In genomic region chr4:56468097-56468422, GRCh38 we compare ENCODE assay signal across 8 cellular contexts. TPM values are rescaled to one million over a fixed set of nuclear protein-coding genes. Genes with fewer than 3 reads are reported as not detected.
DNase-seq lines count a peak whose midpoint lies in the region; ATAC-seq and TF ChIP-seq lines count a peak whose summit lies in the region.

No MANE protein-coding gene starts in this region.

- no peak for TF ChIP-seq POLR2A in HCT116 (IDR thresholded peaks at IDR 0.05; ENCODE audit: borderline replicate concordance, extremely low read depth, insufficient read depth, insufficient read length)

- DNase-seq in Right ventricle myocardium inferior (ENCODE audit: missing footprints), result no peak
- DNase-seq in cardiac septum (ENCODE audit: low spot score), result no peak
- DNase-seq in HCT116 (ENCODE audit: low read depth, low spot score), result peak; percentile 31
- peak; percentile 34 to 49 for DNase-seq in activated T-cell treated with anti-CD3 and anti-CD28 coated beads, Interleukin-2, amount 50 U/mL, for 72 hours
- peak; percentile 47 for DNase-seq in glomerular visceral epithelial cell (ENCODE audit: extremely low spot score)
- no peak for DNase-seq in omental fat pad (ENCODE audit: low spot score)
- DNase-seq in GOT3 (lab: John Stamatoyannopoulos, UW), result no peak

- peak overlapping the region; percentile 75 for H3K27ac ChIP-seq in HCT116 (ENCODE audit: low read depth, low read length)

- H3K27ac Mint-ChIP-seq in activated T-cell treated with anti-CD3 and anti-CD28 coated beads, Interleukin-2, amount 50 U/mL, for 72 hours, result peak overlapping the region; percentile 93

- H3K9me2 ChIP-seq in HCT116 (ENCODE audit: insufficient read depth) (no peaks in the 10 kb centered on the region), Loucy (replicated peaks; ENCODE audit: low read depth, low read length) (no peaks in the 10 kb centered on the region)

- H3F3A ChIP-seq in Loucy (ENCODE audit: low read depth), result no peaks in the 10 kb centered on the region

- no peaks in the 10 kb centered on the region for H3K27me3 Mint-ChIP-seq in activated T-cell treated with anti-CD3 and anti-CD28 coated beads, Interleukin-2, amount 50 U/mL, for 72 hours (ENCODE audit: low read depth)

- H3K36me3 ChIP-seq in HCT116 (ENCODE audit: control insufficient read depth in 1 of 2, insufficient read depth in 2 of 2, low read length in 2 of 2) (peaks cover 19 to 26% of the 10 kb centered on the region in 2 experiments; a peak in 3 of 4 replicates), Loucy (ENCODE audit: insufficient read depth, low read length) (peaks cover 22% of the 10 kb centered on the region)

- intact Hi-C loops in Right ventricle myocardium inferior (cut with DNase I) (no loop called here), cardiac septum (cut with DNase I) (no loop called here), HCT116 (cut with micrococcal nuclease) (no loop called here)

- H3K4me3 ChIP-seq in HCT116 (replicated peaks in 1 of 2; ENCODE audit: low read depth in 1 of 2, low read length in 2 of 2) (peak overlapping the region; percentile 88 to 91), Loucy (ENCODE audit: low read length, poor library complexity, severe bottlenecking) (peak overlapping the region; percentile 79)

- peak overlapping the region; percentile 92 to 98 for H3K4me3 Mint-ChIP-seq in activated T-cell treated with anti-CD3 and anti-CD28 coated beads, Interleukin-2, amount 50 U/mL, for 72 hours

- H3K4me2 ChIP-seq in HCT116 (ENCODE audit: low read length) (peak overlapping the region; percentile 79), Loucy (ENCODE audit: low read depth, low read length, poor library complexity, severe bottlenecking) (peak overlapping the region; percentile 86)

- no peaks in the 10 kb centered on the region for H3K9me3 Mint-ChIP-seq in activated T-cell treated with anti-CD3 and anti-CD28 coated beads, Interleukin-2, amount 50 U/mL, for 72 hours

- RAD21 ChIA-PET in HCT116 (lab: Charles Lee; ENCODE audit: low non-redundant PET in 1 of 2, low total read pairs in 2 of 2, uncharacterized antibody in 2 of 2, unreplicated experiment in 2 of 2), result interaction anchor here in 1 of 2 experiments (1.6 kb wide), 1 partner anchor 77 kb away, joined by 4 read pairs; no protein-coding TSS in a partner anchor

- no TSS peak for BruUV-seq in HCT116 (replicated peaks; lab: Mats Ljungman, UMichigan)

- H3K36me3 Mint-ChIP-seq in activated T-cell treated with anti-CD3 and anti-CD28 coated beads, Interleukin-2, amount 50 U/mL, for 72 hours (ENCODE audit: insufficient read depth in 2 of 2), result peaks cover 12 to 35% of the 10 kb centered on the region in 2 donors

- peaks cover 47% of the 10 kb centered on the region for H3K4me1 Mint-ChIP-seq in activated T-cell treated with anti-CD3 and anti-CD28 coated beads, Interleukin-2, amount 50 U/mL, for 72 hours (ENCODE audit: low read depth)

- no peak for TF ChIP-seq RAD21 in HCT116 (IDR thresholded peaks at IDR 0.05; ENCODE audit: low read depth)

- H3K4me1 ChIP-seq in HCT116 (ENCODE audit: control insufficient read depth in 1 of 2, insufficient read depth in 2 of 2, low read length in 2 of 2), result peaks cover 13 to 28% of the 10 kb centered on the region in 2 experiments
- H3K4me1 ChIP-seq in Loucy (ENCODE audit: insufficient read depth, low read length, poor library complexity, severe bottlenecking), result peaks cover 53% of the 10 kb centered on the region

- H4K20me1 ChIP-seq in HCT116 (ENCODE audit: insufficient read depth) (0 out of 2 replicates have a peak, but pooled peaks cover 7% of the 10 kb centered on the region), Loucy (ENCODE audit: insufficient read depth, low read length, poor library complexity, severe bottlenecking) (peaks cover 40% of the 10 kb centered on the region)

- CTCF ChIA-PET in HCT116 (lab: Charles Lee), result no interaction called here

- H3K79me2 ChIP-seq in HCT116 (ENCODE audit: insufficient read depth, low read length), result peaks cover 90% of the 10 kb centered on the region
- H3K79me2 ChIP-seq in Loucy (ENCODE audit: insufficient read depth, low read length), result peaks cover 83% of the 10 kb centered on the region

- ATAC-seq in Right ventricle myocardium inferior (peak; percentile 51), HCT116 (peak; percentile 68), omental fat pad (ENCODE audit: low FRiP score) (peak; percentile 72)
- peak; percentile 51 to 55 for ATAC-seq in activated T-cell treated with anti-CD3 and anti-CD28 coated beads, Interleukin-2, amount 50 U/mL, for 72 hours (replicated peaks in 1 of 2)

- H3K27me3 ChIP-seq in HCT116 (ENCODE audit: insufficient read depth, low read length) (no peaks in the 10 kb centered on the region), Loucy (ENCODE audit: insufficient read depth, low read length, poor library complexity, severe bottlenecking) (no peaks in the 10 kb centered on the region)

- no peaks in the 10 kb centered on the region for H3K9me3 ChIP-seq in HCT116 (ENCODE audit: control insufficient read depth in 1 of 2, insufficient read depth in 1 of 2, low read depth in 1 of 2, low read length in 2 of 2)
- no peaks in the 10 kb centered on the region for H3K9me3 ChIP-seq in Loucy (ENCODE audit: insufficient read depth, low read depth, low read length)

- no peak overlapping the region for H2AFZ ChIP-seq in HCT116 (ENCODE audit: low read depth, low read length, poor library complexity, severe bottlenecking)
- peak overlapping the region; percentile 87 for H2AFZ ChIP-seq in Loucy (ENCODE audit: low read length)

- POLR2A ChIA-PET in HCT116 (lab: Charles Lee), result interaction anchor here (1.6 kb wide), 1 partner anchor 32 kb away, joined by 7 read pairs; the partner anchor contains the start of genes PAICS and PPAT

- no peak for TF ChIP-seq CTCF in HCT116 (IDR thresholded peaks at IDR 0.05 in 2 of 3, conservative IDR thresholded peaks at IDR 0.05 in 1 of 3; ENCODE audit: borderline replicate concordance in 1 of 3, insufficient read depth in 1 of 3, low read depth in 2 of 3, low read length in 2 of 3)
- no peak for TF ChIP-seq CTCF in Loucy (conservative IDR thresholded peaks at IDR 0.05; ENCODE audit: low read length)
- TF ChIP-seq CTCF in omental fat pad (IDR thresholded peaks at IDR 0.05), result no peak

- H3K9ac ChIP-seq in HCT116 (ENCODE audit: low read length) (peak overlapping the region; percentile 89), Loucy (ENCODE audit: low read depth, low read length, poor library complexity, severe bottlenecking) (peak overlapping the region; percentile 88)

TF ChIP-seq in HCT116, 20 proteins besides CTCF, POLR2A, EP300 and RAD21:
- TF ChIP-seq JUND (IDR thresholded peaks at IDR 0.05) (no peak), MAX (IDR thresholded peaks at IDR 0.05) (peak; percentile 11; the same call in 1 of the 2 replicates)

RNA-seq across cellular contexts. Expression of gene SRP72, which starts 0.6 kb away (rescaled TPM):
- total RNA-seq in Right ventricle myocardium inferior (32.4 TPM), cardiac septum (43.4 TPM), HCT116 (2021; ENCODE audit: unreplicated experiment) (146 TPM), omental fat pad (10 to 100 TPM; 54.2 to 91.6 (median 63.6) TPM)
- polyA plus RNA-seq in HCT116 (2012), result 110 and 118 TPM in 2 replicates
- total RNA-seq in activated T-cell treated with anti-CD3 and anti-CD28 coated beads, Interleukin-2, amount 50 U/mL, for 72 hours, result 100 to 1,000 TPM; 187 to 200 TPM

RNA-seq across cellular contexts. Expression of gene PAICS, which starts 32.0 kb away (rescaled TPM):
- total RNA-seq in Right ventricle myocardium inferior (21.3 TPM), cardiac septum (27.1 TPM), HCT116 (2021; ENCODE audit: unreplicated experiment) (324 TPM), omental fat pad (10 to 100 TPM; 23.2 to 59.1 (median 29.0) TPM)
- polyA plus RNA-seq in HCT116 (2012), result 77.8 and 119 TPM in 2 replicates
- total RNA-seq in activated T-cell treated with anti-CD3 and anti-CD28 coated beads, Interleukin-2, amount 50 U/mL, for 72 hours, result 100 to 1,000 TPM; 174 to 190 TPM

RNA-seq across cellular contexts. Expression of gene PPAT, which starts 32.6 kb away (rescaled TPM):
- 3.1 TPM for total RNA-seq in Right ventricle myocardium inferior
- total RNA-seq in cardiac septum, result 2.3 TPM
- total RNA-seq in HCT116 (2021; ENCODE audit: unreplicated experiment), result 78.6 TPM
- 27.5 and 29.1 TPM in 2 replicates for polyA plus RNA-seq in HCT116 (2012)
- total RNA-seq in activated T-cell treated with anti-CD3 and anti-CD28 coated beads, Interleukin-2, amount 50 U/mL, for 72 hours, result 10 to 100 TPM; 25.6 to 32.7 TPM
- 10 to 100 TPM in 1 of 4 donors, 1 to 10 TPM in 3; 2.8 to 22.1 (median 5.5) TPM for total RNA-seq in omental fat pad

RNA-seq across cellular contexts. Expression of gene ARL9, which starts 37.5 kb away (rescaled TPM):
- not detected for total RNA-seq in Right ventricle myocardium inferior
- total RNA-seq in cardiac septum, result not detected
- total RNA-seq in HCT116 (2021; ENCODE audit: unreplicated experiment), result not detected
- 0.11 TPM in 1 of 2 replicates, not detected in the other for polyA plus RNA-seq in HCT116 (2012)
- total RNA-seq in activated T-cell treated with anti-CD3 and anti-CD28 coated beads, Interleukin-2, amount 50 U/mL, for 72 hours, result under 1 TPM; 0.29 to 0.35 TPM
- under 1 TPM in 2 of 4 donors, not detected in 2; 0.12 to 0.19 TPM for total RNA-seq in omental fat pad

Comparison
In these comparisons a context has a peak if more than half of its experiments do, and no peak if none do; other contexts are left out.
1. DNase-seq: peak in HCT116 (single experiment), activated T-cell treated with anti-CD3 and anti-CD28 coated beads, Interleukin-2, amount 50 U/mL, for 72 hours (2 of 2) and glomerular visceral epithelial cell (single experiment); none in Right ventricle myocardium inferior (single experiment), cardiac septum (single experiment), omental fat pad (single experiment) and GOT3 (single experiment).
2. Peak in every context shown above with its lines, with median percentiles within 50 percentile points of each other: ATAC-seq.